11 cellular contexts compared by ENCODE assay signal in the genomic region with DNA sequence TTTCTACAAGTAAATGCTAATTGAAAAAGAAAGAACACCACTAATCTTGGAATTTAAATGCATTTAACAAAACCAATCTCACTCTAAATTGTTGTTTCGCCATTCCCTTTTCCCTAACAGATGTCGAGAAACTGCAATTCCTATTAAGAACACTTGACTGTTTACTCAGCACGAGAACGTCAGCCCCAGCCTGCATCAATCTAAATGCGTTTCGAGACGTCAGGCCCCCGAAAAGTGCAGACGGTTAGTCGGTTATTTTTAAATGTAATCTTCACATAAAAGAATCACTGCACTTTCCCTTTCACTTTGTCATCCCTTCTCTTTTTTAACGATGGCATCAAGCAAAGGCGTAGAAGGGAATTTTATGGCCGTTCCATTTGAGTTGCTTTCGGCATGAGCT.
DNase-seq lines count a peak whose midpoint lies in the region; ATAC-seq and TF ChIP-seq lines count a peak whose summit lies in the region.
"Had no signal": no experiment of that assay in that cellular context is flagged by ENCODE, and none has a peak within 500 bp of the region (broad histone marks: within the 10 kb centered on the region; RNA-seq: fewer than 3 reads in every experiment).

No MANE protein-coding gene starts in this region.

- no peaks in the 10 kb centered on the region for H3K36me3 Mint-ChIP-seq in nephron progenitor cell (ENCODE audit: low read depth)

- no peaks in the 10 kb centered on the region for H3K27me3 ChIP-seq in adipocyte (replicated peaks; ENCODE audit: control insufficient read depth, insufficient read depth, low read length)
- H3K27me3 ChIP-seq: cardiac muscle cell had no signal

- H3K4me3 ChIP-seq in adipocyte (ENCODE audit: low read length): peak overlapping the region; percentile 77
- H3K4me3 ChIP-seq: cardiac muscle cell had no signal

- H3K36me3 ChIP-seq in adipocyte (ENCODE audit: control insufficient read depth, insufficient read depth, low read length, severe bottlenecking): no peaks in the 10 kb centered on the region
- H3K36me3 ChIP-seq: cardiac muscle cell had no signal

- TF ChIP-seq CTCF in nephron progenitor cell (IDR thresholded peaks at IDR 0.05): no peak

- ATAC-seq in HG02981 (IDR thresholded peaks at IDR 0.05; ENCODE audit: unreplicated experiment): no peak
- no peak for ATAC-seq in GM19324 (IDR thresholded peaks at IDR 0.05; ENCODE audit: low FRiP score, unreplicated experiment)
- no peak for ATAC-seq in HG03139 (IDR thresholded peaks at IDR 0.05; ENCODE audit: unreplicated experiment)

- H3K27ac Mint-ChIP-seq in nephron progenitor cell: no peak overlapping the region

- peaks cover 3% of the 10 kb centered on the region for H3K27me3 Mint-ChIP-seq in nephron progenitor cell (ENCODE audit: low read depth, poor library complexity)

- H3K9ac ChIP-seq in adipocyte (ENCODE audit: low read length): peak overlapping the region; percentile 61

- H3K9me3 ChIP-seq in adipocyte (ENCODE audit: control insufficient read depth, low read length): no peaks in the 10 kb centered on the region

- peak; percentile 33 for DNase-seq in Ammon's horn (ENCODE audit: low spot score)
- peak; percentile 26 for DNase-seq in NCI-H774 (lab: John Stamatoyannopoulos, UW)
- no peak for DNase-seq in adipocyte (ENCODE audit: low read depth)
- DNase-seq in nephron progenitor cell: no peak
- DNase-seq in DMS 273 (lab: John Stamatoyannopoulos, UW; ENCODE audit: unreplicated experiment): no peak
- DNase-seq: mesendoderm, RPMI8226 had no signal

- peaks cover 5% of the 10 kb centered on the region for H3K4me1 ChIP-seq in adipocyte (ENCODE audit: control insufficient read depth, insufficient read depth, low read length)

- H3K4me3 Mint-ChIP-seq in nephron progenitor cell: peak overlapping the region; percentile 57

- H3K4me1 Mint-ChIP-seq in nephron progenitor cell: peaks cover 45% of the 10 kb centered on the region

- H3K9me3 Mint-ChIP-seq in nephron progenitor cell: no peaks in the 10 kb centered on the region

Comparison
In these comparisons a context has a peak if more than half of its experiments do, and no peak if none do; other contexts are left out.
1. DNase-seq: peak in Ammon's horn (single experiment) and NCI-H774 (single experiment); none in adipocyte (single experiment), nephron progenitor cell (single experiment) and DMS 273 (single experiment).